In the genomic region with DNA sequence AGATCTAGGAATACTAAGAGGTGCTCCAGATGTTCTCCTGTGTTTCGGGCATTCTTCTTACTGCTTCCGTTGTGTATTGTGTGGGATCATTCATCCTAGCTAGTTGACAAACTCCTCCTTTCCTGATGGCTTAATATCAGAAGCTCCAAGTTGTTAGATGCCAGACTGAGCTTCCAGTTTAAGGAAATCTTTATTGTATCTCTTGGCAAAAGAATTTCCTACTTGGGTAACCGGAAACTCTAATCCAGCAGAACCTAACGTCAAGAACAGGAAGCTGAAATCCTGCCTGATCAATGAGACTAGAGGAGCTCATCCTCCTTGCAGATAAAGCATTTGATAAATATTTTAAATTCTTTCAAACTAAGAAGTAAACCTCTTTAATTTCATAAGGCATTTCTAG, we compare ENCODE assay signal across 20 cellular contexts. TPM values are rescaled to one million over a fixed set of nuclear protein-coding genes. Genes with fewer than 3 reads are reported as not detected.
"Had no signal": no experiment of that assay in that cellular context is flagged by ENCODE, and none has a peak within 500 bp of the region (broad histone marks: within the 10 kb centered on the region; RNA-seq: fewer than 3 reads in every experiment).

No MANE protein-coding gene starts in this region.

- H3K9me3 ChIP-seq: MG63 had no signal

- H3K27ac ChIP-seq: HL-60, RWPE1 had no signal

- H3K27me3 ChIP-seq: MG63 had no signal

- DNase-seq: KBM-7, MG63, NCI-H1092, NCI-H1105 treated with DMSO at 0.1 percent for 48 hours, NCI-H1417 treated with DMSO at 0.1 percent for 48 hours, NCI-H146, NCI-H1694 treated with DMSO at 0.1 percent for 48 hours, NCI-H1930, NCI-H2081, NCI-H2107, NCI-H2227 treated with DMSO at 0.1 percent for 48 hours, NCI-H524, NCI-H526 treated with DMSO at 0.1 percent for 48 hours, NCI-H748 treated with DMSO at 0.1 percent for 48 hours, PC-3, SHP77 had no signal

- H3K4me3 ChIP-seq: MG63 had no signal

RNA-seq across cellular contexts. Expression of gene MYH15, which starts 27.7 kb away (rescaled TPM):
- total RNA-seq: SK-MEL-5 had no signal
- polyA plus RNA-seq: IgD-negative memory B cell had no signal
